In genomic region chr10:95988702-95989101, GRCh38 we compare ENCODE assay signal across 25 cellular contexts. TPM values are rescaled to one million over a fixed set of nuclear protein-coding genes. Genes with fewer than 3 reads are reported as not detected.
DNase-seq lines count a peak whose midpoint lies in the region; ATAC-seq, FAIRE-seq and TF ChIP-seq lines count a peak whose summit lies in the region.
"Had no signal": no experiment of that assay in that cellular context is flagged by ENCODE, and none has a peak within 500 bp of the region (broad histone marks: within the 10 kb centered on the region; RNA-seq: fewer than 3 reads in every experiment).

No MANE protein-coding gene starts in this region.

- no peak overlapping the region for H3K4me2 ChIP-seq in SK-N-SH

- H3K9me3 Mint-ChIP-seq in naive thymus-derived CD4-positive, alpha-beta T cell: no peaks in the 10 kb centered on the region
- H3K9me3 Mint-ChIP-seq: activated B cell treated with CpG ODN at 0.5 μM for 24 hours; activated CD8-positive, alpha-beta T cell treated with anti-CD3 and anti-CD28 coated beads for 36 hours; activated naive CD4-positive, alpha-beta T cell treated with anti-CD3 and anti-CD28 coated beads for 36 hours; activated T-cell treated with anti-CD3 and anti-CD28 coated beads, Interleukin-2, amount 50 U/mL, for 4 hours; CD4-positive, alpha-beta memory T cell; central memory CD8-positive, alpha-beta T cell; natural killer cell had no signal

- H3F3A ChIP-seq in SK-N-SH (replicated peaks; ENCODE audit: insufficient read depth): no peaks in the 10 kb centered on the region

- FAIRE-seq in D721Med (lab: Jason Lieb, UNC): no peak

- WGBS in SK-N-SH (ENCODE audit: low lambda C conversion rate): 31% methylated on average over 3 of the region's 3 CpGs

- no peak overlapping the region for H3K4me3 Mint-ChIP-seq in naive thymus-derived CD4-positive, alpha-beta T cell
- H3K4me3 Mint-ChIP-seq: activated B cell treated with CpG ODN at 0.5 μM for 24 hours; activated CD8-positive, alpha-beta T cell treated with anti-CD3 and anti-CD28 coated beads for 36 hours; activated naive CD4-positive, alpha-beta T cell treated with anti-CD3 and anti-CD28 coated beads for 36 hours; activated T-cell treated with anti-CD3 and anti-CD28 coated beads, Interleukin-2, amount 50 U/mL, for 4 hours; CD4-positive, alpha-beta memory T cell; central memory CD8-positive, alpha-beta T cell; natural killer cell had no signal

- DNase-seq in D721Med (ENCODE audit: insufficient read length, low spot score) (no peak), GM13977 (ENCODE audit: low spot score) (no peak), SK-N-SH (no peak), globus pallidus (ENCODE audit: low spot score) (no peak), GM03348 (ENCODE audit: low spot score) (no peak)
- peak; percentile 4 for DNase-seq in Jurkat, Clone E6-1 (ENCODE audit: low read depth, low spot score)
- DNase-seq in naive thymus-derived CD4-positive, alpha-beta T cell: no peak
- DNase-seq: activated B cell treated with CpG ODN at 0.5 μM for 24 hours; activated CD8-positive, alpha-beta T cell treated with anti-CD3 and anti-CD28 coated beads for 36 hours; activated naive CD4-positive, alpha-beta T cell treated with anti-CD3 and anti-CD28 coated beads for 36 hours; activated T-cell treated with anti-CD3 and anti-CD28 coated beads, Interleukin-2, amount 50 U/mL, for 4 hours; aorta; CD4-positive, alpha-beta memory T cell; mesenchymal stem cell; natural killer cell; NCI-H1694; NCI-H345; ovary; Right ventricle myocardium superior; sigmoid colon; stimulated activated naive CD8-positive, alpha-beta T cell treated with anti-CD3 and anti-CD28 coated beads, Interleukin-15, Interleukin-2, amounts not matched to agents 100 U/mL and 50 U/mL, for 24 hours; tibial artery had no signal

- H3K4me1 ChIP-seq in SK-N-SH (ENCODE audit: control insufficient read depth in 1 of 2, insufficient read depth in 2 of 2, low read depth in 1 of 2, low read length in 1 of 2): no peaks in the 10 kb centered on the region
- H3K4me1 ChIP-seq in naive thymus-derived CD4-positive, alpha-beta T cell (ENCODE audit: control insufficient read depth in 2 of 2, insufficient read depth in 2 of 2, low read length in 2 of 2): no peaks in the 10 kb centered on the region
- H3K4me1 ChIP-seq: sigmoid colon, tibial artery had no signal

- no peaks in the 10 kb centered on the region for H3K9me2 ChIP-seq in SK-N-SH

- peak; percentile 13; the same call in 1 of the 2 replicates for TF ChIP-seq RAD21 in SK-N-SH (IDR thresholded peaks at IDR 0.05; ENCODE audit: low read length)

- H3K27ac Mint-ChIP-seq in naive thymus-derived CD4-positive, alpha-beta T cell: no peak overlapping the region
- H3K27ac Mint-ChIP-seq: activated B cell treated with CpG ODN at 0.5 μM for 24 hours; activated CD8-positive, alpha-beta T cell treated with anti-CD3 and anti-CD28 coated beads for 36 hours; activated naive CD4-positive, alpha-beta T cell treated with anti-CD3 and anti-CD28 coated beads for 36 hours; CD4-positive, alpha-beta memory T cell; natural killer cell had no signal

- no peaks in the 10 kb centered on the region for H3K4me1 Mint-ChIP-seq in naive thymus-derived CD4-positive, alpha-beta T cell
- H3K4me1 Mint-ChIP-seq: CD4-positive, alpha-beta memory T cell; central memory CD8-positive, alpha-beta T cell; natural killer cell had no signal

- in situ Hi-C loops in GM13977 (cut with MboI; ENCODE audit: low pct_unique_long_range_greater_than_20kb, low sequenced_read_pairs, unreplicated experiment): no loop called here

- no peak overlapping the region for H3K9ac ChIP-seq in SK-N-SH

- no peaks in the 10 kb centered on the region for H3K9me3 ChIP-seq in SK-N-SH
- H3K9me3 ChIP-seq in naive thymus-derived CD4-positive, alpha-beta T cell (ENCODE audit: control insufficient read depth in 2 of 3, low read length in 3 of 3): no peaks in the 10 kb centered on the region
- H3K9me3 ChIP-seq: ovary, sigmoid colon, tibial artery had no signal

- no peak overlapping the region for H3K27ac ChIP-seq in SK-N-SH (ENCODE audit: low read depth in 2 of 2, low read length in 1 of 2)
- H3K27ac ChIP-seq in naive thymus-derived CD4-positive, alpha-beta T cell (ENCODE audit: low read depth, low read length): no peak overlapping the region
- H3K27ac ChIP-seq: ovary, sigmoid colon, tibial artery had no signal

- CTCF ChIA-PET in SK-N-SH (lab: Yijun Ruan, JAX): interaction anchor here (1.2 kb wide), 2 partner anchors 28 to 295 kb away, joined by 3 to 4 read pairs; partner anchors contain the start of gene TCTN3
- CTCF ChIA-PET in naive thymus-derived CD4-positive, alpha-beta T cell (lab: Charles Lee): no interaction called here

- H3K79me2 ChIP-seq in SK-N-SH (ENCODE audit: insufficient read depth): no peaks in the 10 kb centered on the region

- intact Hi-C loops in naive thymus-derived CD4-positive, alpha-beta T cell (cut with micrococcal nuclease): no loop called here

- TF ChIP-seq CTCF in D721Med (IDR thresholded peaks at IDR 0.05; ENCODE audit: insufficient read depth, missing control alignments) (peak; percentile 44), GM13977 (IDR thresholded peaks at IDR 0.05; ENCODE audit: extremely low read depth, insufficient read depth, missing control alignments) (peak; percentile 35), SK-N-SH (IDR thresholded peaks at IDR 0.05) (no peak)

- no peak for TF ChIP-seq EP300 in SK-N-SH (IDR thresholded peaks at IDR 0.05; ENCODE audit: borderline replicate concordance in 1 of 2, low read depth in 1 of 2, low read length in 1 of 2)

- H3K36me3 Mint-ChIP-seq in naive thymus-derived CD4-positive, alpha-beta T cell: no peaks in the 10 kb centered on the region
- H3K36me3 Mint-ChIP-seq: CD4-positive, alpha-beta memory T cell; natural killer cell had no signal

- no peak for ATAC-seq in naive thymus-derived CD4-positive, alpha-beta T cell
- ATAC-seq in HG03097 (IDR thresholded peaks at IDR 0.05; ENCODE audit: low FRiP score, unreplicated experiment): no peak
- ATAC-seq: activated CD8-positive, alpha-beta T cell treated with anti-CD3 and anti-CD28 coated beads for 36 hours; activated T-cell treated with anti-CD3 and anti-CD28 coated beads, Interleukin-2, amount 50 U/mL, for 4 hours; esophagus mucosa; natural killer cell; stimulated activated naive CD8-positive, alpha-beta T cell treated with anti-CD3 and anti-CD28 coated beads, Interleukin-15, Interleukin-2, amounts not matched to agents 100 U/mL and 50 U/mL, for 24 hours had no signal

- POLR2A ChIA-PET in SK-N-SH (lab: Yijun Ruan, JAX): no interaction called here
- POLR2A ChIA-PET in naive thymus-derived CD4-positive, alpha-beta T cell (lab: Charles Lee): no interaction called here

- H4K20me1 ChIP-seq in SK-N-SH (ENCODE audit: insufficient read depth): no peaks in the 10 kb centered on the region

- H3K4me3 ChIP-seq in Jurkat, Clone E6-1 (ENCODE audit: low read length): no peak overlapping the region
- no peak overlapping the region for H3K4me3 ChIP-seq in SK-N-SH (ENCODE audit: low read depth in 2 of 2, low read length in 1 of 2)
- H3K4me3 ChIP-seq in naive thymus-derived CD4-positive, alpha-beta T cell (ENCODE audit: low read length): no peak overlapping the region
- H3K4me3 ChIP-seq: ovary, sigmoid colon, tibial artery had no signal

- no peak overlapping the region for H2AFZ ChIP-seq in SK-N-SH (ENCODE audit: low read depth)

- H3K36me3 ChIP-seq in SK-N-SH (replicated peaks in 1 of 2; ENCODE audit: control insufficient read depth in 1 of 2, insufficient read depth in 2 of 2, low read length in 1 of 2): no peaks in the 10 kb centered on the region
- no peaks in the 10 kb centered on the region for H3K36me3 ChIP-seq in naive thymus-derived CD4-positive, alpha-beta T cell (ENCODE audit: control insufficient read depth in 2 of 3, insufficient read depth in 3 of 3, low read length in 3 of 3)
- H3K36me3 ChIP-seq: ovary, sigmoid colon, tibial artery had no signal

- H3K27me3 Mint-ChIP-seq in naive thymus-derived CD4-positive, alpha-beta T cell: peaks cover 0 to 34% (median 5%) of the 10 kb centered on the region in 5 donors
- H3K27me3 Mint-ChIP-seq: activated B cell treated with CpG ODN at 0.5 μM for 24 hours; activated CD8-positive, alpha-beta T cell treated with anti-CD3 and anti-CD28 coated beads for 36 hours had no signal

- H3K27me3 ChIP-seq in SK-N-SH (ENCODE audit: insufficient read depth): no peaks in the 10 kb centered on the region
- no peaks in the 10 kb centered on the region for H3K27me3 ChIP-seq in naive thymus-derived CD4-positive, alpha-beta T cell (ENCODE audit: control insufficient read depth in 2 of 2, insufficient read depth in 2 of 2, low read length in 2 of 2)
- H3K27me3 ChIP-seq: ovary, sigmoid colon, tibial artery had no signal

TF ChIP-seq in SK-N-SH, 30 proteins besides CTCF, POLR2A, EP300 and RAD21 (continues in another document):
- TF ChIP-seq USF1 (IDR thresholded peaks at IDR 0.05; ENCODE audit: borderline replicate concordance, low read depth) (no peak), TEAD4 (IDR thresholded peaks at IDR 0.05; ENCODE audit: borderline replicate concordance, insufficient read depth) (no peak), FOXJ3 (CRISPR knock-in tag; IDR thresholded peaks at IDR 0.05) (no peak), FOXM1 (IDR thresholded peaks at IDR 0.05; ENCODE audit: low read depth) (no peak), RCOR1 (IDR thresholded peaks at IDR 0.05; ENCODE audit: low read length) (no peak), ELF1 (IDR thresholded peaks at IDR 0.05) (no peak), SIN3A (IDR thresholded peaks at IDR 0.05; ENCODE audit: borderline replicate concordance, low read depth, low read length) (no peak), MAX (IDR thresholded peaks at IDR 0.05; ENCODE audit: low read depth) (no peak), RXRA (IDR thresholded peaks at IDR 0.05; ENCODE audit: borderline replicate concordance, low read depth) (no peak)

RNA-seq across cellular contexts. Expression of gene CCNJ, which starts 54.7 kb away (rescaled TPM):
- polyA plus RNA-seq in Jurkat, Clone E6-1 (2012; ENCODE audit: insufficient read depth, insufficient read length): 8.8 TPM
- polyA plus RNA-seq in SK-N-SH (2012; rRNA removed): 4.3 and 5.6 TPM in 2 replicates
- polyA plus RNA-seq in SK-N-SH (2012; cell fraction: cytosol; rRNA removed): 4.3 and 5.2 TPM in 2 replicates
- 4.3 and 7.8 TPM in 2 replicates for polyA plus RNA-seq in SK-N-SH (2012; cell fraction: nucleus; rRNA removed)
- total RNA-seq in naive thymus-derived CD4-positive, alpha-beta T cell: 1 to 10 TPM; 5.6 to 8.0 (median 6.7) TPM
- 1 to 10 TPM; 1.0 to 1.1 TPM for polyA plus RNA-seq in naive thymus-derived CD4-positive, alpha-beta T cell
